In genomic region chr12:15590180-15590826, GRCh38 we compare ENCODE assay signal across 1 cellular context.
TF ChIP-seq lines count a peak whose summit lies in the region.

No MANE protein-coding gene starts in this region.

TF ChIP-seq in IMR-90, 13 proteins besides CTCF, POLR2A, EP300 and RAD21:
- TF ChIP-seq ELK1 (IDR thresholded peaks at IDR 0.05; ENCODE audit: borderline replicate concordance, low read depth, low read length), result no peak
- no peak for TF ChIP-seq CEBPB (IDR thresholded peaks at IDR 0.05; ENCODE audit: low read depth, low read length)
- peak; percentile 99 for TF ChIP-seq SMC3 (IDR thresholded peaks at IDR 0.05; ENCODE audit: low read depth, low read length)
- peak; percentile 5; the same call in 1 of the 2 replicates for TF ChIP-seq MAZ (IDR thresholded peaks at IDR 0.05; ENCODE audit: borderline replicate concordance, low read depth, low read length)
